ENCODE assay signal across 20 cellular contexts in the genomic region with DNA sequence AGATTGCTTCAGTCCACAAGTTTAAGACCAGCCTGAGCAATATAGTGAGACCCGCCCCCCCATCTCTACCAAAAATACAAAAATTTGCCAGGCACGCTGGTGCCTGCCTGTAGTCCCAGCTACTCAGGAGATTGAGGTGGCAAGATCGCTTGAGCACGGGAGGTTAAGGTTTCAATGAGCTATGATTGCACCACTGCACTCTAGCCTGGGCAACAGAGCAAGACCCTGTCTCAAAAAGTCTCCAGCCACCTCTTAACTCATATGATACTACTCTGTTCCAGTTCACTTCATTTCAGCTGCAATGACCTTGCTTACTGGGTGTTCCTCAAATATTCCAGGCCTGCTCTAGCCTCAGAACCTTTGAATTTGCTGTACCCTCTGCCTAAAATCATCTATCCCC. TPM values are rescaled to one million over a fixed set of nuclear protein-coding genes. Genes with fewer than 3 reads are reported as not detected.
A peak's percentile ranks its signal among the peaks of the same experiment; 100 is the strongest.
DNase-seq lines count a peak whose midpoint lies in the region; ATAC-seq, FAIRE-seq and TF ChIP-seq lines count a peak whose summit lies in the region.
"Had no signal": no experiment of that assay in that cellular context is flagged by ENCODE, and none has a peak within 500 bp of the region (broad histone marks: within the 10 kb centered on the region; RNA-seq: fewer than 3 reads in every experiment).

No MANE protein-coding gene starts in this region.

- no TSS peak for BruUV-seq in HepG2 (replicated peaks; lab: Mats Ljungman, UMichigan)

- H3K4me3 ChIP-seq in HepG2 (replicated peaks in 1 of 3; ENCODE audit: insufficient read depth in 1 of 3, low read depth in 2 of 3, low read length in 3 of 3) (no peak overlapping the region), right lobe of liver (no peak overlapping the region), kidney (ENCODE audit: low read length in 2 of 2) (no peak overlapping the region)
- H3K4me3 ChIP-seq: SJCRH30 had no signal

- POLR2A ChIA-PET in HepG2 (lab: Yijun Ruan, JAX) (interaction anchor here (1.0 kb wide), 2 partner anchors 40 kb away, joined by 3 read pairs; a partner anchor contains a TSS), activated B cell treated with CpG ODN at 0.5 μM for 24 hours (lab: Charles Lee) (interaction anchor here (0.7 to 2.5 kb wide), 4 partner anchors 9 to 767 kb away, joined by 3 to 9 read pairs (median 4); no protein-coding TSS in a partner anchor)

- H3K27ac ChIP-seq in HepG2 (ENCODE audit: extremely low read length, insufficient read depth, low read length) (no peak overlapping the region), right lobe of liver (no peak overlapping the region), kidney (ENCODE audit: low read depth in 2 of 2, low read length in 2 of 2) (no peak overlapping the region)
- H3K27ac ChIP-seq: SJCRH30 had no signal

- in situ Hi-C loops in HepG2 (cut with HindIII; ENCODE audit: extremely low pct_ligation_motif_present, low pct_unique_long_range_greater_than_20kb): no loop called here

- H3K27me3 Mint-ChIP-seq in activated B cell treated with CpG ODN at 0.5 μM for 24 hours (no peaks in the 10 kb centered on the region), natural killer cell (ENCODE audit: low read depth in 2 of 2) (no peaks in the 10 kb centered on the region), HFFc6 (ENCODE audit: insufficient read depth) (no peaks in the 10 kb centered on the region)
- no peaks in the 10 kb centered on the region for H3K27me3 Mint-ChIP-seq in stimulated activated naive B cell treated with anti-CD40 and anti-IgM and Interleukin-4, amounts not matched to agents 10 μg/mL and 1 μg/mL and 100 μg/mL, for 72 hours
- H3K27me3 Mint-ChIP-seq: CD8-positive, alpha-beta memory T cell had no signal

- H3K9me3 Mint-ChIP-seq in activated B cell treated with CpG ODN at 0.5 μM for 24 hours (no peaks in the 10 kb centered on the region), natural killer cell (no peaks in the 10 kb centered on the region), HFFc6 (no peaks in the 10 kb centered on the region)
- peaks cover 0 to 2% of the 10 kb centered on the region in 2 donors for H3K9me3 Mint-ChIP-seq in stimulated activated naive B cell treated with anti-CD40 and anti-IgM and Interleukin-4, amounts not matched to agents 10 μg/mL and 1 μg/mL and 100 μg/mL, for 72 hours
- H3K9me3 Mint-ChIP-seq: CD8-positive, alpha-beta memory T cell had no signal

- no peak for TF ChIP-seq RAD21 in HepG2 (CRISPR knock-in tag; IDR thresholded peaks at IDR 0.05)

- H3K36me3 Mint-ChIP-seq in activated B cell treated with CpG ODN at 0.5 μM for 24 hours (ENCODE audit: low read depth) (peaks cover 5% of the 10 kb centered on the region), natural killer cell (no peaks in the 10 kb centered on the region), HFFc6 (ENCODE audit: low read depth) (peaks cover 4% of the 10 kb centered on the region; the same call in 1 of the 2 replicates)
- H3K36me3 Mint-ChIP-seq in stimulated activated naive B cell treated with anti-CD40 and anti-IgM and Interleukin-4, amounts not matched to agents 10 μg/mL and 1 μg/mL and 100 μg/mL, for 72 hours: peaks cover 12 to 24% of the 10 kb centered on the region in 2 donors

- TF ChIP-seq POLR2A in HepG2 (IDR thresholded peaks at IDR 0.05; ENCODE audit: insufficient read depth in 1 of 2, low read depth in 2 of 2, low read length in 2 of 2) (no peak), right lobe of liver (IDR thresholded peaks at IDR 0.05) (no peak)

- H3K27me3 ChIP-seq in HepG2 (ENCODE audit: control insufficient read depth in 1 of 2, insufficient read depth in 2 of 2, low read length in 2 of 2) (no peaks in the 10 kb centered on the region), right lobe of liver (no peaks in the 10 kb centered on the region)
- H3K27me3 ChIP-seq: BE2C, SJCRH30 had no signal

- no peak overlapping the region for H3K4me3 Mint-ChIP-seq in activated B cell treated with CpG ODN at 0.5 μM for 24 hours
- H3K4me3 Mint-ChIP-seq in natural killer cell: no peak overlapping the region
- H3K4me3 Mint-ChIP-seq in stimulated activated naive B cell treated with anti-CD40 and anti-IgM and Interleukin-4, amounts not matched to agents 10 μg/mL and 1 μg/mL and 100 μg/mL, for 72 hours: no peak overlapping the region
- H3K4me3 Mint-ChIP-seq in HFFc6: no peak overlapping the region

- peaks cover 90% of the 10 kb centered on the region for H3K79me2 ChIP-seq in HepG2 (ENCODE audit: insufficient read depth, low read length)

- TF ChIP-seq CTCF in HepG2 (CRISPR knock-in tag; IDR thresholded peaks at IDR 0.05) (no peak), right lobe of liver (IDR thresholded peaks at IDR 0.05) (no peak), activated B cell treated with CpG ODN at 0.5 μM for 24 hours (IDR thresholded peaks at IDR 0.05) (no peak), natural killer cell (IDR thresholded peaks at IDR 0.05) (no peak), kidney (IDR thresholded peaks at IDR 0.05; ENCODE audit: borderline replicate concordance, extremely low read depth, insufficient read depth) (no peak), HFFc6 (IDR thresholded peaks at IDR 0.05) (no peak)

- H3K9ac ChIP-seq in HepG2 (ENCODE audit: insufficient read depth, low read depth, low read length): no peak overlapping the region
- H3K9ac ChIP-seq in kidney (ENCODE audit: low read length in 2 of 2): no peak overlapping the region

- H4K20me1 ChIP-seq in HepG2 (ENCODE audit: insufficient read depth, low read length): peaks cover 9% of the 10 kb centered on the region

- H3K4me1 Mint-ChIP-seq in activated B cell treated with CpG ODN at 0.5 μM for 24 hours: peaks cover 59% of the 10 kb centered on the region
- peaks cover 47 to 57% of the 10 kb centered on the region in 2 donors for H3K4me1 Mint-ChIP-seq in natural killer cell
- peaks cover 31 to 68% of the 10 kb centered on the region in 2 donors for H3K4me1 Mint-ChIP-seq in stimulated activated naive B cell treated with anti-CD40 and anti-IgM and Interleukin-4, amounts not matched to agents 10 μg/mL and 1 μg/mL and 100 μg/mL, for 72 hours
- peaks cover 37% of the 10 kb centered on the region for H3K4me1 Mint-ChIP-seq in HFFc6 (ENCODE audit: low read depth)

- no peak overlapping the region for H2AFZ ChIP-seq in HepG2 (ENCODE audit: low read length)

- intact Hi-C loops in HepG2 (cut with micrococcal nuclease; ENCODE audit: unreplicated experiment) (no loop called here), right lobe of liver (cut with DNase I) (no loop called here), activated B cell treated with CpG ODN at 0.5 μM for 24 hours (cut with micrococcal nuclease) (no loop called here), natural killer cell (cut with micrococcal nuclease) (no loop called here), kidney (cut with DNase I) (no loop called here)

- H3K27ac Mint-ChIP-seq in activated B cell treated with CpG ODN at 0.5 μM for 24 hours (peak overlapping the region; percentile 21), natural killer cell (peak overlapping the region; percentile 10 to 25), HFFc6 (no peak overlapping the region)
- H3K27ac Mint-ChIP-seq in stimulated activated naive B cell treated with anti-CD40 and anti-IgM and Interleukin-4, amounts not matched to agents 10 μg/mL and 1 μg/mL and 100 μg/mL, for 72 hours: no peak overlapping the region

- H3K9me3 ChIP-seq in HepG2 (ENCODE audit: low read length) (no peaks in the 10 kb centered on the region), right lobe of liver (no peaks in the 10 kb centered on the region), kidney (ENCODE audit: control insufficient read depth in 1 of 2, low read length in 2 of 2) (no peaks in the 10 kb centered on the region)
- H3K9me3 ChIP-seq: BE2C, SJCRH30 had no signal

- WGBS in HepG2 (ENCODE audit: low lambda C conversion rate): 96% methylated on average over 4 of the region's 4 CpGs
- no CpG with 5 or more reads among the region's 4 CpGs for WGBS in right lobe of liver (ENCODE audit: insufficient coverage, low coverage, low lambda C conversion rate, missing lambda C conversion rate)

- ATAC-seq in HepG2: no peak; the same call in 2 of the 3 replicates
- no peak for ATAC-seq in right lobe of liver
- peak; percentile 37 for ATAC-seq in activated B cell treated with CpG ODN at 0.5 μM for 24 hours (ENCODE audit: low read depth)
- ATAC-seq in natural killer cell: no peak
- ATAC-seq in stimulated activated naive B cell treated with anti-CD40 and anti-IgM and Interleukin-4, amounts not matched to agents 10 μg/mL and 1 μg/mL and 100 μg/mL, for 72 hours (replicated peaks): peak; percentile 38 to 51
- ATAC-seq: Panc1 had no signal

- CTCF ChIA-PET in HepG2 (lab: Yijun Ruan, JAX; ENCODE audit: low intra/inter-chr PET ratio, low total read pairs) (no interaction called here), activated B cell treated with CpG ODN at 0.5 μM for 24 hours (lab: Charles Lee) (no interaction called here)

- H3K36me3 ChIP-seq in HepG2 (replicated peaks in 1 of 2; ENCODE audit: control insufficient read depth in 1 of 2, insufficient read depth in 2 of 2, low read length in 2 of 2) (no peaks in the 10 kb centered on the region; a peak in 2 of 5 replicates), right lobe of liver (no peaks in the 10 kb centered on the region), kidney (ENCODE audit: control insufficient read depth in 1 of 2, insufficient read depth in 2 of 2, low read length in 2 of 2) (no peaks in the 10 kb centered on the region)
- H3K36me3 ChIP-seq: BE2C had no signal

- DNase-seq in HepG2 (ENCODE audit: low spot score) (no peak), right lobe of liver (no peak), activated B cell treated with CpG ODN at 0.5 μM for 24 hours (no peak), natural killer cell (no peak), HTR-8/SVneo (ENCODE audit: insufficient read length, low spot score) (no peak), kidney (no peak), HFFc6 (no peak)
- no peak for DNase-seq in stimulated activated naive B cell treated with anti-CD40 and anti-IgM and Interleukin-4, amounts not matched to agents 10 μg/mL and 1 μg/mL and 100 μg/mL, for 72 hours
- DNase-seq: BE2C; CD8-positive, alpha-beta memory T cell; DMS79 treated with DMSO at 0.1 percent for 48 hours; NCI-H1048; NCI-H1436 treated with DMSO at 0.1 percent for 48 hours; NCI-H2029; NCI-H2171; NCI-H526; SJCRH30 had no signal

- FAIRE-seq in HepG2 (lab: Jason Lieb, UNC) (no peak), HTR-8/SVneo (lab: Jason Lieb, UNC) (no peak), kidney (lab: Jason Lieb, UNC) (no peak)
- FAIRE-seq: D721Med, H54 had no signal

- no peak overlapping the region for H3K4me2 ChIP-seq in HepG2 (ENCODE audit: low read depth, low read length)

- H3K4me1 ChIP-seq in HepG2 (ENCODE audit: insufficient read depth, low read length) (peaks cover 36% of the 10 kb centered on the region), right lobe of liver (no peaks in the 10 kb centered on the region), kidney (ENCODE audit: control insufficient read depth in 1 of 2, insufficient read depth in 1 of 2, low read depth in 1 of 2, low read length in 2 of 2) (no peaks in the 10 kb centered on the region)
- H3K4me1 ChIP-seq: BE2C, SJCRH30 had no signal

- TF ChIP-seq EP300 in HepG2 (IDR thresholded peaks at IDR 0.05; ENCODE audit: low read depth in 2 of 2, low read length in 2 of 2) (no peak), HepG2 (CRISPR knock-in tag; IDR thresholded peaks at IDR 0.05; ENCODE audit: borderline replicate concordance) (no peak)

RNA-seq across cellular contexts. Expression of a gene that starts 11.4 kb away (rescaled TPM):
- 68.0 and 69.8 TPM in 2 replicates for total RNA-seq in HepG2 (2016; rRNA removed; fragmentation: Illumina TruSeq; extraction: Trizol)
- total RNA-seq in HepG2 (2016; cell fraction: cytosol; rRNA removed; fragmentation: Illumina TruSeq; extraction: Trizol; ENCODE audit: low read depth): 140 and 144 TPM in 2 replicates
- total RNA-seq in HepG2 (2016; cell fraction: insoluble cytoplasmic fraction; rRNA removed; fragmentation: Illumina TruSeq; extraction: Trizol): 65.7 and 68.0 TPM in 2 replicates
- total RNA-seq in HepG2 (2016; cell fraction: membrane; rRNA removed; fragmentation: Illumina TruSeq; extraction: Trizol): 143 and 162 TPM in 2 replicates
- total RNA-seq in HepG2 (2016; cell fraction: nucleus; rRNA removed; fragmentation: Illumina TruSeq; extraction: Trizol): 45.7 and 49.1 TPM in 2 replicates
- polyA plus RNA-seq in HepG2 (2011; rRNA removed): 69.3 and 81.6 TPM in 2 replicates
- 51.1 and 54.3 TPM in 2 replicates for polyA plus RNA-seq in HepG2 (2011; cell fraction: cytosol; rRNA removed)
- polyA plus RNA-seq in HepG2 (2011; cell fraction: nucleus; rRNA removed): 35.0 and 37.6 TPM in 2 replicates
- polyA plus RNA-seq in HepG2 (2012): 80.1 and 81.8 TPM in 2 replicates
- polyA plus RNA-seq in HepG2 (2016; cell fraction: cytosol; fragmentation: Illumina TruSeq; extraction: Trizol; ENCODE audit: low read depth): 152 and 156 TPM in 2 replicates
- 81.9 and 84.7 TPM in 2 replicates for polyA plus RNA-seq in HepG2 (2016; cell fraction: insoluble cytoplasmic fraction; fragmentation: Illumina TruSeq; extraction: Trizol; ENCODE audit: low read depth)
- 169 and 183 TPM in 2 replicates for polyA plus RNA-seq in HepG2 (2016; cell fraction: membrane; fragmentation: Illumina TruSeq; extraction: Trizol; ENCODE audit: low read depth)
- 55.9 and 58.9 TPM in 2 replicates for polyA plus RNA-seq in HepG2 (2016; cell fraction: nucleus; fragmentation: Illumina TruSeq; extraction: Trizol; ENCODE audit: insufficient read depth, low read depth)
- polyA minus RNA-seq in HepG2 (2011; rRNA and poly(A)+ RNA removed; ENCODE audit: low replicate concordance): 33.0 and 51.0 TPM in 2 replicates
- 36.1 and 40.9 TPM in 2 replicates for polyA minus RNA-seq in HepG2 (2011; cell fraction: cytosol; rRNA and poly(A)+ RNA removed)
- 48.9 and 60.9 TPM in 2 replicates for polyA minus RNA-seq in HepG2 (2011; cell fraction: nucleus; rRNA and poly(A)+ RNA removed)
- total RNA-seq in right lobe of liver: 10 to 100 TPM; 19.6 to 28.0 (median 23.2) TPM
- 68.7 and 71.6 TPM in 2 replicates for total RNA-seq in activated B cell treated with CpG ODN at 0.5 μM for 24 hours
- 10 to 100 TPM; 48.6 to 51.9 (median 51.7) TPM for total RNA-seq in natural killer cell
- 28.6 TPM for total RNA-seq in kidney
- polyA plus RNA-seq in kidney (ENCODE audit: insufficient read depth, low read depth, low replicate concordance): 22.2 TPM
- 10 to 100 TPM; 43.6 to 61.3 (median 55.1) TPM for total RNA-seq in HFFc6 (2021; fragmentation: NEBNext Ultra II Directional; extraction: Animal tissue kit (Norgen Biotek cat#: 25700))

RNA-seq across cellular contexts. Expression of a gene that starts 40.2 kb away (rescaled TPM):
- 118 and 165 TPM in 2 replicates for total RNA-seq in HepG2 (2016; rRNA removed; fragmentation: Illumina TruSeq; extraction: Trizol)
- total RNA-seq in HepG2 (2016; cell fraction: cytosol; rRNA removed; fragmentation: Illumina TruSeq; extraction: Trizol; ENCODE audit: low read depth): 40.1 and 50.6 TPM in 2 replicates
- total RNA-seq in HepG2 (2016; cell fraction: insoluble cytoplasmic fraction; rRNA removed; fragmentation: Illumina TruSeq; extraction: Trizol): 124 and 177 TPM in 2 replicates
- total RNA-seq in HepG2 (2016; cell fraction: membrane; rRNA removed; fragmentation: Illumina TruSeq; extraction: Trizol): 59.4 and 69.6 TPM in 2 replicates
- total RNA-seq in HepG2 (2016; cell fraction: nucleus; rRNA removed; fragmentation: Illumina TruSeq; extraction: Trizol): 49.2 and 53.2 TPM in 2 replicates
- polyA plus RNA-seq in HepG2 (2011; rRNA removed): 78.9 and 98.1 TPM in 2 replicates
- 74.9 and 105 TPM in 2 replicates for polyA plus RNA-seq in HepG2 (2011; cell fraction: cytosol; rRNA removed)
- polyA plus RNA-seq in HepG2 (2011; cell fraction: nucleus; rRNA removed): 24.3 and 28.3 TPM in 2 replicates
- 123 and 125 TPM in 2 replicates for polyA plus RNA-seq in HepG2 (2012)
- 42.4 and 55.4 TPM in 2 replicates for polyA plus RNA-seq in HepG2 (2016; cell fraction: cytosol; fragmentation: Illumina TruSeq; extraction: Trizol; ENCODE audit: low read depth)
- 196 and 205 TPM in 2 replicates for polyA plus RNA-seq in HepG2 (2016; cell fraction: insoluble cytoplasmic fraction; fragmentation: Illumina TruSeq; extraction: Trizol; ENCODE audit: low read depth)
- polyA plus RNA-seq in HepG2 (2016; cell fraction: membrane; fragmentation: Illumina TruSeq; extraction: Trizol; ENCODE audit: low read depth): 59.7 and 72.0 TPM in 2 replicates
- 83.1 and 84.8 TPM in 2 replicates for polyA plus RNA-seq in HepG2 (2016; cell fraction: nucleus; fragmentation: Illumina TruSeq; extraction: Trizol; ENCODE audit: insufficient read depth, low read depth)
- polyA minus RNA-seq in HepG2 (2011; rRNA and poly(A)+ RNA removed; ENCODE audit: low replicate concordance): 9.6 and 24.6 TPM in 2 replicates
- polyA minus RNA-seq in HepG2 (2011; cell fraction: cytosol; rRNA and poly(A)+ RNA removed): 31.1 and 32.5 TPM in 2 replicates
- polyA minus RNA-seq in HepG2 (2011; cell fraction: nucleus; rRNA and poly(A)+ RNA removed): 18.8 and 27.2 TPM in 2 replicates
- total RNA-seq in right lobe of liver: 10 to 100 TPM; 23.8 to 42.7 (median 34.7) TPM
- total RNA-seq in activated B cell treated with CpG ODN at 0.5 μM for 24 hours: 36.2 and 37.6 TPM in 2 replicates
- total RNA-seq in natural killer cell: 10 to 100 TPM; 24.3 to 36.6 (median 25.7) TPM
- 59.2 TPM for total RNA-seq in kidney
- polyA plus RNA-seq in kidney (ENCODE audit: insufficient read depth, low read depth, low replicate concordance): 128 TPM
- 10 to 100 TPM; 65.0 to 77.0 (median 66.6) TPM for total RNA-seq in HFFc6 (2021; fragmentation: NEBNext Ultra II Directional; extraction: Animal tissue kit (Norgen Biotek cat#: 25700))

Comparison
In these comparisons a context has a peak if more than half of its experiments do, and no peak if none do; other contexts are left out.
1. ATAC-seq: peak in activated B cell treated with CpG ODN at 0.5 μM for 24 hours (single experiment) and stimulated activated naive B cell treated with anti-CD40 and anti-IgM and Interleukin-4, amounts not matched to agents 10 μg/mL and 1 μg/mL and 100 μg/mL, for 72 hours (2 of 2); none in HepG2 (single experiment), right lobe of liver (0 of 4) and natural killer cell (0 of 3).
2. H3K27ac Mint-ChIP-seq: peak in activated B cell treated with CpG ODN at 0.5 μM for 24 hours (single experiment) and natural killer cell (2 of 2); none in stimulated activated naive B cell treated with anti-CD40 and anti-IgM and Interleukin-4, amounts not matched to agents 10 μg/mL and 1 μg/mL and 100 μg/mL, for 72 hours (single experiment) and HFFc6 (single experiment).